In the genomic region with DNA sequence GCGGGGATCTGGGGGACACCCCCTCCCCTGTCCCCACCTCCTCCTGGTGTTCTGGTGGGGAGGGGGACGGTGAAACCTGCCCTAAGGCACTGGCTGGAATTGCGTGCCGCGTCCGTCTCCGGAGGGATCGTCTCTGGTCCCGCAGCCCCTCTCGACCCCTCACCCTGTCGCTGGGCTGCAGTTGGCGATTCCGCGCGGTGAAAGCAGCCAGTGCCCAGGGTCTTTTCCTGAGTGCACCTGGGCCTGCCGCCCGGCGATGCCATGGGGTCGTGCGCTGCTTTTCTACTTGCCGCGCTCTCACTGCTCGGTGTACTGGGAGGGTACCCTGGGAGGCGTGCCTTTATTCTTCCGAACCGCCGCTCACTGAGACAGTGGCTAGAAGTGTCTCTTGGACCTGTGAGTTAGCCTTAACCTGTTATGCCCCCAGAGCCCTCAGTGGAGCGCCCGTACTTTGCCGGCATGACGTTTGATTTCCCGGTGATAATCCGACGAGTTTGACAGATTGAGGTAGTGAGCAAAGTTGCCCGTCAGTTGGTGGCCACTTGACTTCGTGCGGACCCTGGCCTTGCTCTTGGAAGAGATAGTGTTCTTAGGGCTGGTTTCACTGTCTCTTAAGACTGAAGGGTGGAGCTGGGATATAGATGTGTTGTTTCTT, we compare ENCODE assay signal across 8 cellular contexts. TPM values are rescaled to one million over a fixed set of nuclear protein-coding genes. Genes with fewer than 3 reads are reported as not detected.
DNase-seq lines count a peak whose midpoint lies in the region; ATAC-seq and TF ChIP-seq lines count a peak whose summit lies in the region.

No MANE protein-coding gene starts in this region.

- H2BK5ac ChIP-seq in IMR-90 (ENCODE audit: low read depth, low read length, poor library complexity, severe bottlenecking), result peak overlapping the region; percentile 3

- peak overlapping the region; percentile 92; the same call in 1 of the 2 replicates for H4K5ac ChIP-seq in IMR-90 (ENCODE audit: low read depth, low read length)

- H2BK120ac ChIP-seq in IMR-90 (ENCODE audit: low read depth, low read length), result no peak overlapping the region

- H2AFZ ChIP-seq in IMR-90 (replicated peaks; ENCODE audit: low read length, poor library complexity) (peak overlapping the region; percentile 98), mammary epithelial cell (ENCODE audit: low read depth, low read length) (peak overlapping the region; percentile 99)

- peaks cover 38% of the 10 kb centered on the region for H3K79me2 ChIP-seq in mammary epithelial cell (ENCODE audit: insufficient read depth, low read length)

- in situ Hi-C loops in IMR-90 (cut with MboI; ENCODE audit: low sequenced_read_pairs) (loop anchor here (25.0 kb wide), 1 partner anchor 899 kb away; no protein-coding TSS in a partner anchor), mammary epithelial cell (cut with MboI; ENCODE audit: low sequenced_read_pairs in 2 of 2) (no loop called here)

- intact Hi-C loops in IMR-90 (cut with micrococcal nuclease) (loop anchor here (2.0 to 5.0 kb wide), 2 partner anchors 935 to 949 kb away; no protein-coding TSS in a partner anchor), mammary epithelial cell (cut with micrococcal nuclease) (loop anchor here (5.0 kb wide), 2 partner anchors 116 to 839 kb away; a partner anchor contains a TSS)

- H3K9me3 ChIP-seq in IMR-90 (ENCODE audit: control insufficient read depth, insufficient read depth, low read length), result no peaks in the 10 kb centered on the region
- H3K9me3 ChIP-seq in mammary epithelial cell (replicated peaks; ENCODE audit: insufficient read depth, low read length), result no peaks in the 10 kb centered on the region
- H3K9me3 ChIP-seq in mucosa of rectum (ENCODE audit: control insufficient read depth in 2 of 2, low read length in 2 of 2), result no peaks in the 10 kb centered on the region

- H3K4me1 ChIP-seq in IMR-90 (ENCODE audit: control insufficient read depth, insufficient read depth, low read length) (peaks cover 5% of the 10 kb centered on the region), mammary epithelial cell (ENCODE audit: insufficient read depth, low read length) (peaks cover 15% of the 10 kb centered on the region), mucosa of rectum (ENCODE audit: control insufficient read depth in 2 of 2, insufficient read depth in 2 of 2, low read length in 2 of 2) (peaks cover 16 to 17% of the 10 kb centered on the region in 2 donors)

- peak overlapping the region; percentile 75; the same call in 1 of the 2 replicates for H3K14ac ChIP-seq in IMR-90 (replicated peaks; ENCODE audit: low read depth, low read length)

- H3K23ac ChIP-seq in IMR-90 (ENCODE audit: low read depth, low read length), result peak overlapping the region; percentile 90

- 0 out of 2 replicates have a peak, but pooled peaks cover 2% of the 10 kb centered on the region for H3K9me1 ChIP-seq in IMR-90 (ENCODE audit: insufficient read depth, low read length)

- H4K8ac ChIP-seq in IMR-90 (ENCODE audit: low read depth in 2 of 2, low read length in 2 of 2), result peak overlapping the region; percentile 72 to 94

- H3K36me3 ChIP-seq in IMR-90 (ENCODE audit: control insufficient read depth, insufficient read depth, low read length), result peaks cover 14% of the 10 kb centered on the region
- H3K36me3 ChIP-seq in mammary epithelial cell (ENCODE audit: insufficient read depth, low read length), result peaks cover 24% of the 10 kb centered on the region
- peaks cover 26 to 30% of the 10 kb centered on the region in 2 donors for H3K36me3 ChIP-seq in mucosa of rectum (ENCODE audit: control insufficient read depth in 2 of 2, insufficient read depth in 2 of 2, low read length in 2 of 2)

- 2% methylated on average over 18 of the region's 37 CpGs; no CpG with 5 or more reads in 1 of the 2 experiments for WGBS in IMR-90 (ENCODE audit: extremely low coverage in 2 of 2, insufficient read length in 1 of 2), 2 experiments
- WGBS in mammary epithelial cell (ENCODE audit: low coverage, missing lambda C conversion rate), result 7% methylated on average over 14 of the region's 37 CpGs

- peak overlapping the region; percentile 90 for H2AK9ac ChIP-seq in IMR-90 (replicated peaks; ENCODE audit: low read depth, low read length, poor library complexity)

- peaks cover 9 to 15% of the 10 kb centered on the region in 2 experiments; a peak in 3 of 4 replicates for H3K79me1 ChIP-seq in IMR-90 (ENCODE audit: low read depth in 1 of 2, low read length in 2 of 2)

- CTCF ChIA-PET in IMR-90 (lab: Yijun Ruan, JAX) (no interaction called here), mammary epithelial cell (lab: Charles Lee; ENCODE audit: low non-redundant PET) (no interaction called here)

- H2AK5ac ChIP-seq in IMR-90 (ENCODE audit: low read depth, low read length), result peak overlapping the region; percentile 90

- dilution Hi-C loops in IMR-90 (cut with HindIII; ENCODE audit: low sequenced_read_pairs, unreplicated experiment) (no loop called here), mammary epithelial cell (cut with HindIII; ENCODE audit: low sequenced_read_pairs) (no loop called here)

- H3K4me2 ChIP-seq in IMR-90 (ENCODE audit: low read depth, low read length), result peak overlapping the region; percentile 99
- H3K4me2 ChIP-seq in mammary epithelial cell (ENCODE audit: insufficient read depth, low read depth, low read length), result peak overlapping the region; percentile 85

- POLR2A ChIA-PET in IMR-90 (lab: Charles Lee; ENCODE audit: unreplicated experiment), result no interaction called here

- H2BK20ac ChIP-seq in IMR-90 (ENCODE audit: low read depth, low read length), result no peak overlapping the region

- TF ChIP-seq CTCF in C4-2B (conservative IDR thresholded peaks at IDR 0.05) (no peak), IMR-90 (conservative IDR thresholded peaks at IDR 0.05; ENCODE audit: low read depth, low read length) (no peak), mammary epithelial cell (conservative IDR thresholded peaks at IDR 0.05 in 1 of 2, IDR thresholded peaks at IDR 0.05 in 1 of 2; ENCODE audit: extremely low read depth in 1 of 2, insufficient read depth in 1 of 2, low read depth in 1 of 2, low read length in 2 of 2) (no peak)

- DNase-seq in IMR-90 (no peak), mammary epithelial cell (no peak), SIG-M5 (lab: John Stamatoyannopoulos, UW) (no peak)
- DNase-seq in stimulated activated CD4-positive, alpha-beta T cell treated with anti-CD3 and anti-CD28 coated beads, Interleukin-15, amount 100 ng/mL, for 24 hours, result no peak

- no peak for TF ChIP-seq POLR2A in IMR-90 (IDR thresholded peaks at IDR 0.05; ENCODE audit: low read depth, low read length)

- H3K18ac ChIP-seq in IMR-90 (ENCODE audit: low read depth, low read length), result no peak overlapping the region

- peak overlapping the region; percentile 88 for H3K4ac ChIP-seq in IMR-90 (ENCODE audit: low read depth, low read length)

- H2BK15ac ChIP-seq in IMR-90 (ENCODE audit: low read depth, low read length), result no peak overlapping the region

- H3K27ac ChIP-seq in C4-2B (peak overlapping the region; percentile 90), IMR-90 (ENCODE audit: insufficient read depth, low read length) (peak overlapping the region; percentile 89), mammary epithelial cell (ENCODE audit: insufficient read depth, low read depth, low read length) (peak overlapping the region; percentile 98), mucosa of rectum (ENCODE audit: low read depth in 2 of 2, low read length in 2 of 2) (no peak overlapping the region)

- no peaks in the 10 kb centered on the region; the same call in 1 of the 2 replicates for H4K20me1 ChIP-seq in IMR-90 (ENCODE audit: insufficient read depth, low read length)
- no peaks in the 10 kb centered on the region for H4K20me1 ChIP-seq in mammary epithelial cell (ENCODE audit: insufficient read depth, low read length)

- BruUV-seq in IMR-90 (replicated peaks; lab: Mats Ljungman, UMichigan), result no TSS peak
- BruUV-seq in mammary epithelial cell (replicated peaks; lab: Mats Ljungman, UMichigan), result no TSS peak

- peak overlapping the region; percentile 86 for H3K4me3 ChIP-seq in IMR-90 (ENCODE audit: insufficient read depth, low read depth, low read length)
- peak overlapping the region; percentile 61 to 97 (median 81) for H3K4me3 ChIP-seq in mammary epithelial cell (replicated peaks in 1 of 3; ENCODE audit: insufficient read depth in 1 of 3, low read depth in 2 of 3, low read length in 3 of 3)
- H3K4me3 ChIP-seq in mucosa of rectum (ENCODE audit: low read length in 2 of 2), result peak overlapping the region; percentile 95 to 96

- H3K27me3 ChIP-seq in IMR-90 (ENCODE audit: control insufficient read depth, insufficient read depth, low read length) (no peaks in the 10 kb centered on the region), mammary epithelial cell (ENCODE audit: insufficient read depth, low read length) (no peaks in the 10 kb centered on the region), mucosa of rectum (ENCODE audit: control insufficient read depth in 2 of 2, insufficient read depth in 2 of 2, low read length in 2 of 2) (no peaks in the 10 kb centered on the region)

- H3K56ac ChIP-seq in IMR-90 (ENCODE audit: extremely low read depth, insufficient read depth, low read length), result peak overlapping the region; percentile 60; the same call in 1 of the 2 replicates

- H3K9ac ChIP-seq in IMR-90 (ENCODE audit: low read depth, low read length) (peak overlapping the region; percentile 85), mammary epithelial cell (ENCODE audit: insufficient read depth, low read length) (peak overlapping the region; percentile 98), mucosa of rectum (ENCODE audit: low read depth in 1 of 2, low read length in 2 of 2) (peak overlapping the region; percentile 92 to 93)

- H4K91ac ChIP-seq in IMR-90 (ENCODE audit: insufficient read depth, low read depth, low read length), result peak overlapping the region; percentile 55; the same call in 1 of the 2 replicates

- no peak for TF ChIP-seq RAD21 in IMR-90 (IDR thresholded peaks at IDR 0.05; ENCODE audit: low read length)

- ATAC-seq in IMR-90 (ENCODE audit: low read depth) (no peak), GM21390 (IDR thresholded peaks at IDR 0.05; ENCODE audit: unreplicated experiment) (no peak), HG02973 (IDR thresholded peaks at IDR 0.05; ENCODE audit: unreplicated experiment) (no peak)

TF ChIP-seq in IMR-90, 13 proteins besides CTCF, POLR2A, EP300 and RAD21 (continues in another document):
- TF ChIP-seq CEBPB (IDR thresholded peaks at IDR 0.05; ENCODE audit: low read depth, low read length), result no peak
- 0 out of 2 replicates have a peak, but pooled peaks have one; percentile 23 for TF ChIP-seq MXI1 (IDR thresholded peaks at IDR 0.05; ENCODE audit: borderline replicate concordance, low read depth, low read length)
- no peak for TF ChIP-seq FOS (IDR thresholded peaks at IDR 0.05; ENCODE audit: low read depth, low read length)
- no peak for TF ChIP-seq MAFK (IDR thresholded peaks at IDR 0.05; ENCODE audit: low read depth, low read length)
- no peak for TF ChIP-seq NFE2L2 (IDR thresholded peaks at IDR 0.05; ENCODE audit: low read depth, low read length)
- TF ChIP-seq BHLHE40 (IDR thresholded peaks at IDR 0.05; ENCODE audit: low read depth, low read length), result no peak

RNA-seq across cellular contexts. Expression of a gene that starts 0.8 kb away (rescaled TPM):
- 19.7 and 20.6 TPM in 2 replicates for total RNA-seq in IMR-90 (2012; rRNA removed)
- polyA plus RNA-seq in IMR-90 (2012; rRNA removed), result 22.4 and 30.5 TPM in 2 replicates
- 10.1 and 18.5 TPM in 2 replicates for polyA plus RNA-seq in IMR-90 (2012; cell fraction: cytosol; rRNA removed)
- 140 and 253 TPM in 2 replicates for polyA plus RNA-seq in IMR-90 (2012; cell fraction: nucleus; rRNA removed; ENCODE audit: low replicate concordance)
- total RNA-seq in mammary epithelial cell, result 10 to 100 TPM; 19.8 to 41.6 TPM
- 10.0 TPM for polyA plus RNA-seq in mammary epithelial cell
- 19.1 TPM for polyA minus RNA-seq in mammary epithelial cell

Comparison
In these comparisons a context has a peak if more than half of its experiments do, and no peak if none do; other contexts are left out.
1. H3K27ac ChIP-seq: peak in C4-2B (single experiment), IMR-90 (single experiment) and mammary epithelial cell (single experiment); none in mucosa of rectum (0 of 2).
2. Peak in every context shown above with its lines, with median percentiles within 50 percentile points of each other: H3K4me3 ChIP-seq and H3K9ac ChIP-seq.